Comparison of ENCODE assay signal across 27 cellular contexts in genomic region chr21:41566500-41567014, GRCh38. TPM values are rescaled to one million over a fixed set of nuclear protein-coding genes. Genes with fewer than 3 reads are reported as not detected.
"Had no signal": no experiment of that assay in that cellular context is flagged by ENCODE, and none has a peak within 500 bp of the region (broad histone marks: within the 10 kb centered on the region; RNA-seq: fewer than 3 reads in every experiment).

No MANE protein-coding gene starts in this region.

- H3K27ac ChIP-seq: brain microvascular endothelial cell, RWPE1, SJCRH30, WERI-Rb-1 had no signal

- H3K9me3 ChIP-seq: SJCRH30, SK-N-SH had no signal

- DNase-seq: activated CD4-positive, alpha-beta T cell treated with anti-CD3 and anti-CD28 coated beads for 36 hours; activated CD4-positive, alpha-beta T cell treated with anti-CD3 and anti-CD28 coated beads, Interleukin-2, amount 50 U/mL, for 1 hour; activated CD8-positive, alpha-beta memory T cell treated with anti-CD3 and anti-CD28 coated beads, Interleukin-2, amount 50 U/mL, for 4 hours; activated CD8-positive, alpha-beta T cell treated with anti-CD3 and anti-CD28 coated beads for 36 hours; activated gamma-delta T cell treated with Interleukin-2 at 50 U/mL for 16 hours; activated naive CD4-positive, alpha-beta T cell treated with anti-CD3 and anti-CD28 coated beads, Interleukin-2, amount 10 ng/mL, durations not matched to agents 7 days and 5 days; activated naive CD8-positive, alpha-beta T cell treated with anti-CD3 and anti-CD28 coated beads for 36 hours; activated T-cell treated with anti-CD3 and anti-CD28 coated beads, Interleukin-2, amount 50 U/mL, for 72 hours; brain microvascular endothelial cell; NCI-H1105 treated with DMSO at 0.1 percent for 48 hours; NCI-H1436 treated with DMSO at 0.1 percent for 48 hours; NCI-H187; NCI-H2081 treated with DMSO at 0.1 percent for 48 hours; NCI-H446 treated with DMSO at 0.1 percent for 48 hours; NCI-H526 treated with DMSO at 0.1 percent for 48 hours; NCI-H82; OCI-M1; Right ventricle myocardium superior; SJCRH30; SK-N-SH; T-helper 1 cell; WERI-Rb-1 had no signal

- H3K27me3 ChIP-seq: brain microvascular endothelial cell, SJCRH30 had no signal

- H3K4me1 ChIP-seq: SJCRH30 had no signal

- H3K4me3 ChIP-seq: SJCRH30 had no signal

- ATAC-seq: activated CD4-positive, alpha-beta T cell treated with anti-CD3 and anti-CD28 coated beads for 36 hours; activated CD8-positive, alpha-beta T cell treated with anti-CD3 and anti-CD28 coated beads for 36 hours; activated T-cell treated with anti-CD3 and anti-CD28 coated beads, Interleukin-2, amount 50 U/mL, for 72 hours; Panc1 had no signal

- H3K9ac ChIP-seq: SK-N-SH had no signal

- H3K36me3 ChIP-seq: brain microvascular endothelial cell, SJCRH30, WERI-Rb-1 had no signal

RNA-seq across cellular contexts. Expression of gene TMPRSS2, which starts 58.6 kb away (rescaled TPM):
- total RNA-seq: activated CD4-positive, alpha-beta T cell treated with anti-CD3 and anti-CD28 coated beads for 36 hours; activated CD8-positive, alpha-beta T cell treated with anti-CD3 and anti-CD28 coated beads for 36 hours; activated naive CD8-positive, alpha-beta T cell treated with anti-CD3 and anti-CD28 coated beads for 36 hours; activated T-cell treated with anti-CD3 and anti-CD28 coated beads, Interleukin-2, amount 50 U/mL, for 72 hours; activated T-helper 2 cell treated with anti-CD3 and anti-CD28 coated beads, Interferon-gamma antibody, Interleukin-2, Interleukin-4, amounts not matched to agents 10 μg/mL and 5 μg/mL and 100 μg/mL, durations not matched to agents 14 hours and 24 hours and 36 hours; cardiac septum; Right ventricle myocardium superior; SJCRH30; T-helper 2 cell treated with Interferon-gamma antibody and Interleukin-4, amounts not matched to agents 100 ng/mL and 5 ng/mL, for 36 hours had no signal
